11 cellular contexts compared by ENCODE assay signal in the genomic region with DNA sequence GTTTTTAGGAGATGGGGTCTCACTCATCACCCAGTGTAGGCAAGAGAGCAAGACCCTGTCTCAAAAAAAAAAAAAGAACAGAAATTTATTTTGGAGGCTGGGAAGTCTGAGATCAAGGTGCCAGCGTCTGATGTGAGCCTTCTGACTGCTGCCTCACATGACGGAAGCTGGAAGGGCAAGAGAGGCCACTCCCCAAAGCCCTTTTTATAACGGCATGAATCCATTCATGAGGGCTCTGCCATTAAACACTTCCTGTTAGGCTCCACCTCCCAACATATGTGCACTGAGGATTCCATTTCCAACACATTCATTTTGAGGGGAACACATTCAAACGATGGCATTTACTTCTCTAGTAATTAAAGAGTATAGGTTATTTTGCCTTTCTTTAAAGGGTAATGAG.
"Had no signal": no experiment of that assay in that cellular context is flagged by ENCODE, and none has a peak within 500 bp of the region (broad histone marks: within the 10 kb centered on the region; RNA-seq: fewer than 3 reads in every experiment).

No MANE protein-coding gene starts in this region.

- H3K4me1 ChIP-seq: left ventricle myocardium inferior, thyroid gland had no signal

- H3K4me3 Mint-ChIP-seq: endodermal cell; memory B cell; naive thymus-derived CD8-positive, alpha-beta T cell; stimulated activated memory B cell treated with anti-CD40 and anti-IgM and Interleukin-4, amounts not matched to agents 10 μg/mL and 1 μg/mL and 100 μg/mL, for 72 hours had no signal

- ATAC-seq: naive thymus-derived CD8-positive, alpha-beta T cell; stimulated activated memory B cell treated with anti-CD40 and anti-IgM and Interleukin-4, amounts not matched to agents 10 μg/mL and 1 μg/mL and 100 μg/mL, for 72 hours had no signal

- H3K27me3 ChIP-seq: dorsolateral prefrontal cortex, thyroid gland had no signal

- H3K4me3 ChIP-seq: dorsolateral prefrontal cortex, left ventricle myocardium inferior, thyroid gland had no signal

- H3K27me3 Mint-ChIP-seq: memory B cell; naive thymus-derived CD8-positive, alpha-beta T cell; stimulated activated memory B cell treated with anti-CD40 and anti-IgM and Interleukin-4, amounts not matched to agents 10 μg/mL and 1 μg/mL and 100 μg/mL, for 72 hours had no signal

- H3K27ac ChIP-seq: left ventricle myocardium inferior, thyroid gland had no signal

- H3K9me3 ChIP-seq: left ventricle myocardium inferior, thyroid gland had no signal

- DNase-seq: activated CD4-positive, alpha-beta T cell treated with anti-CD3 and anti-CD28 coated beads, Interleukin-2, amount 50 U/mL, for 48 hours; activated CD4-positive, CD25-positive, alpha-beta regulatory T cell treated with anti-CD3 and anti-CD28 coated beads, Interleukin-2, amount 50 U/mL, for 72 hours; dorsolateral prefrontal cortex; endodermal cell; islet precursor cell; left ventricle myocardium inferior; retina; thyroid gland had no signal

- H3K9me3 Mint-ChIP-seq: endodermal cell; memory B cell; naive thymus-derived CD8-positive, alpha-beta T cell; stimulated activated memory B cell treated with anti-CD40 and anti-IgM and Interleukin-4, amounts not matched to agents 10 μg/mL and 1 μg/mL and 100 μg/mL, for 72 hours had no signal

- H3K4me1 Mint-ChIP-seq: endodermal cell, memory B cell had no signal

- H3K27ac Mint-ChIP-seq: endodermal cell; stimulated activated memory B cell treated with anti-CD40 and anti-IgM and Interleukin-4, amounts not matched to agents 10 μg/mL and 1 μg/mL and 100 μg/mL, for 72 hours had no signal
